1 cellular context compared by ENCODE assay signal in the genomic region with DNA sequence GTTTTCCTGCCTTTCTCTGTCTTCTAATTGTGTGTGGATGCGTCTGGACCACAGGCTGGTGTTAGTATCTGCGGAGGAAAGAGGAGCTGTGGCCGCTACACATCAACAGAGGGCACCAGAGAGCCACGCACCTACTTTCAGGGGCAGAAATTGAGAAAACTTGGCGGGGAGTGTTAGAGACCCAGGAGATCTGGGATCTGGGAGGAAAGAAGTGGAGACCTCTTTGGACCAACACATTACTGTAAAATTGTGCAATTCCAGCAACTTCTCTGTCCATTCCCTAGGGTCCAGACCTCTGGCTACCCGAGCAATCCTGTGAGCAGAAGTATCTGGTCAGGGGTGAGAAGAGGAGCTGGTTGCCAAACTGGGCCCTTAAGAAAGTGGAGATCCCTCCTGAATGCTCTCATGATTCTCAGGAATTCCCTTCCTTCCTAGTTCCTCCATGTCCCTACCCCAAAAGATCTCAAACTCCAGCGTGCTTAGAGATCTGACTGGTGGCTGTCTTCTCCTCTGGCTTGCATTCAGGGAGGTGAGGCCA.
TF ChIP-seq lines count a peak whose summit lies in the region.

No MANE protein-coding gene starts in this region.

TF ChIP-seq in IMR-90, 13 proteins besides CTCF, POLR2A, EP300 and RAD21 (continued from another document):
- TF ChIP-seq MXI1 (IDR thresholded peaks at IDR 0.05; ENCODE audit: borderline replicate concordance, low read depth, low read length), result no peak
- TF ChIP-seq SMC3 (IDR thresholded peaks at IDR 0.05; ENCODE audit: low read depth, low read length), result peak; percentile 99
- no peak for TF ChIP-seq RFX5 (IDR thresholded peaks at IDR 0.05; ENCODE audit: low read depth, low read length)
- no peak for TF ChIP-seq RCOR1 (IDR thresholded peaks at IDR 0.05; ENCODE audit: insufficient replicate concordance, low read length)
- TF ChIP-seq, protein P1, sequence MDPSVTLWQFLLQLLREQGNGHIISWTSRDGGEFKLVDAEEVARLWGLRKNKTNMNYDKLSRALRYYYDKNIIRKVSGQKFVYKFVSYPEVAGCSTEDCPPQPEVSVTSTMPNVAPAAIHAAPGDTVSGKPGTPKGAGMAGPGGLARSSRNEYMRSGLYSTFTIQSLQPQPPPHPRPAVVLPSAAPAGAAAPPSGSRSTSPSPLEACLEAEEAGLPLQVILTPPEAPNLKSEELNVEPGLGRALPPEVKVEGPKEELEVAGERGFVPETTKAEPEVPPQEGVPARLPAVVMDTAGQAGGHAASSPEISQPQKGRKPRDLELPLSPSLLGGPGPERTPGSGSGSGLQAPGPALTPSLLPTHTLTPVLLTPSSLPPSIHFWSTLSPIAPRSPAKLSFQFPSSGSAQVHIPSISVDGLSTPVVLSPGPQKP (IDR thresholded peaks at IDR 0.05; ENCODE audit: borderline replicate concordance, low read depth, low read length), result no peak
